Comparison of ENCODE assay signal across 15 cellular contexts in the genomic region with DNA sequence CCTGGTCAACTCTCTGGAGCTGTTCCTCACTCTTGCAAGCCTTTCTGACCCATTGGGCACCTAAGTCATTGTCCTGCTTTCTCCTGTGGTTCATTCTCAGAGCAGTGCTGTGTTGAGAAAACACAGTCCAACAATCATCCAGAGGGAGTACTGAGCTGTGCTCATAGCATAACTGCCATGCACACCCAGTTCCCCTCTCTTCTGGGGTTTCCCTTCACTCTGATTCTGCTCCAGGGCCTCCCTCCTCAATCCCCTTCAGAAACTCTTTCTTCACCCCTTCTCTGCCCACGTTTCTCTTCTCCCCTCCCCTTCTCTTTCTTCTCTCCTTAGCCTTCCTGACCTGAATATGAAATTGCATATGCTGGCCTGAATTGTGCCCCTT.
DNase-seq lines count a peak whose midpoint lies in the region; ATAC-seq and TF ChIP-seq lines count a peak whose summit lies in the region.
"Had no signal": no experiment of that assay in that cellular context is flagged by ENCODE, and none has a peak within 500 bp of the region (broad histone marks: within the 10 kb centered on the region; RNA-seq: fewer than 3 reads in every experiment).

No MANE protein-coding gene starts in this region.

- H3K4me1 Mint-ChIP-seq in CD14-positive monocyte, result peaks cover 85% of the 10 kb centered on the region
- H3K4me1 Mint-ChIP-seq in dendritic cell treated with granulocyte-macrophage colony-stimulating factor and Interleukin-4, amounts not matched to agents 40 ng/mL and 50 ng/mL, for 4 days (ENCODE audit: low read depth), result peaks cover 74% of the 10 kb centered on the region
- peaks cover 39 to 41% of the 10 kb centered on the region in 2 donors for H3K4me1 Mint-ChIP-seq in natural killer cell treated with Interleukin-12 subunit alpha and Interleukin-12 subunit beta and Interleukin-15 and Interleukin-18, amount 100 ng/mL, for 72 hours (ENCODE audit: low read depth in 2 of 2)

- DNase-seq in CD14-positive monocyte (ENCODE audit: low spot score) (no peak), COLO829 (ENCODE audit: low spot score) (no peak), NCI-H2196 treated with DMSO at 0.1 percent for 48 hours (lab: John Stamatoyannopoulos, UW; ENCODE audit: unreplicated experiment) (no peak), SKM-1 (lab: John Stamatoyannopoulos, UW; ENCODE audit: unreplicated experiment) (no peak)
- no peak for DNase-seq in natural killer cell treated with Interleukin-12 subunit alpha and Interleukin-12 subunit beta and Interleukin-15 and Interleukin-18, amount 100 ng/mL, for 72 hours (ENCODE audit: low spot score)
- DNase-seq: COR-L47, DMS153, EL, KG1, NCI-H1436, NCI-H2081, NCI-H510A, NCI-H82 had no signal

- peak overlapping the region; percentile 15 to 86 (median 58) for H3K27ac Mint-ChIP-seq in CD14-positive monocyte
- H3K27ac Mint-ChIP-seq in dendritic cell treated with granulocyte-macrophage colony-stimulating factor and Interleukin-4, amounts not matched to agents 40 ng/mL and 50 ng/mL, for 4 days, result peak overlapping the region; percentile 1
- H3K27ac Mint-ChIP-seq in natural killer cell treated with Interleukin-12 subunit alpha and Interleukin-12 subunit beta and Interleukin-15 and Interleukin-18, amount 100 ng/mL, for 72 hours, result peak overlapping the region; percentile 54 to 75

- H3K36me3 Mint-ChIP-seq in CD14-positive monocyte, result peaks cover 47 to 73% of the 10 kb centered on the region in 2 donors
- peaks cover 66% of the 10 kb centered on the region for H3K36me3 Mint-ChIP-seq in dendritic cell treated with granulocyte-macrophage colony-stimulating factor and Interleukin-4, amounts not matched to agents 40 ng/mL and 50 ng/mL, for 4 days (ENCODE audit: low read depth)
- H3K36me3 Mint-ChIP-seq in natural killer cell treated with Interleukin-12 subunit alpha and Interleukin-12 subunit beta and Interleukin-15 and Interleukin-18, amount 100 ng/mL, for 72 hours, result peaks cover 19% of the 10 kb centered on the region

- no peak for TF ChIP-seq CTCF in CD14-positive monocyte (IDR thresholded peaks at IDR 0.05)

- H3K9me3 Mint-ChIP-seq in CD14-positive monocyte, result peaks cover 0 to 2% (median 0%) of the 10 kb centered on the region in 7 donors
- H3K9me3 Mint-ChIP-seq in dendritic cell treated with granulocyte-macrophage colony-stimulating factor and Interleukin-4, amounts not matched to agents 40 ng/mL and 50 ng/mL, for 4 days, result no peaks in the 10 kb centered on the region
- no peaks in the 10 kb centered on the region for H3K9me3 Mint-ChIP-seq in natural killer cell treated with Interleukin-12 subunit alpha and Interleukin-12 subunit beta and Interleukin-15 and Interleukin-18, amount 100 ng/mL, for 72 hours

- no peak overlapping the region for H3K4me3 Mint-ChIP-seq in CD14-positive monocyte
- H3K4me3 Mint-ChIP-seq in dendritic cell treated with granulocyte-macrophage colony-stimulating factor and Interleukin-4, amounts not matched to agents 40 ng/mL and 50 ng/mL, for 4 days, result no peak overlapping the region
- no peak overlapping the region for H3K4me3 Mint-ChIP-seq in natural killer cell treated with Interleukin-12 subunit alpha and Interleukin-12 subunit beta and Interleukin-15 and Interleukin-18, amount 100 ng/mL, for 72 hours

- intact Hi-C loops in CD14-positive monocyte (cut with micrococcal nuclease), result no loop called here
- intact Hi-C loops in dendritic cell treated with granulocyte-macrophage colony-stimulating factor and Interleukin-4, amounts not matched to agents 40 ng/mL and 50 ng/mL, for 4 days (cut with micrococcal nuclease), result no loop called here

- peak; percentile 50 for ATAC-seq in HG02884 (IDR thresholded peaks at IDR 0.05; ENCODE audit: unreplicated experiment)
- peak in 1 of 2 donors; percentile 54 for ATAC-seq in natural killer cell treated with Interleukin-12 subunit alpha and Interleukin-12 subunit beta and Interleukin-15 and Interleukin-18, amount 100 ng/mL, for 72 hours

- H3K27me3 Mint-ChIP-seq in CD14-positive monocyte (ENCODE audit: low read depth in 3 of 3), result peaks cover 0 to 2% (median 0%) of the 10 kb centered on the region in 3 donors
- H3K27me3 Mint-ChIP-seq in dendritic cell treated with granulocyte-macrophage colony-stimulating factor and Interleukin-4, amounts not matched to agents 40 ng/mL and 50 ng/mL, for 4 days, result no peaks in the 10 kb centered on the region
- no peaks in the 10 kb centered on the region for H3K27me3 Mint-ChIP-seq in natural killer cell treated with Interleukin-12 subunit alpha and Interleukin-12 subunit beta and Interleukin-15 and Interleukin-18, amount 100 ng/mL, for 72 hours

Comparison
In these comparisons a context has a peak if more than half of its experiments do, and no peak if none do; other contexts are left out.
1. H3K27ac Mint-ChIP-seq: peak in every context shown above with its lines; median percentile 64 in natural killer cell treated with Interleukin-12 subunit alpha and Interleukin-12 subunit beta and Interleukin-15 and Interleukin-18, amount 100 ng/mL, for 72 hours; 58 in CD14-positive monocyte; 1 in dendritic cell treated with granulocyte-macrophage colony-stimulating factor and Interleukin-4, amounts not matched to agents 40 ng/mL and 50 ng/mL, for 4 days.